Comparison of ENCODE assay signal across 14 cellular contexts in the genomic region with DNA sequence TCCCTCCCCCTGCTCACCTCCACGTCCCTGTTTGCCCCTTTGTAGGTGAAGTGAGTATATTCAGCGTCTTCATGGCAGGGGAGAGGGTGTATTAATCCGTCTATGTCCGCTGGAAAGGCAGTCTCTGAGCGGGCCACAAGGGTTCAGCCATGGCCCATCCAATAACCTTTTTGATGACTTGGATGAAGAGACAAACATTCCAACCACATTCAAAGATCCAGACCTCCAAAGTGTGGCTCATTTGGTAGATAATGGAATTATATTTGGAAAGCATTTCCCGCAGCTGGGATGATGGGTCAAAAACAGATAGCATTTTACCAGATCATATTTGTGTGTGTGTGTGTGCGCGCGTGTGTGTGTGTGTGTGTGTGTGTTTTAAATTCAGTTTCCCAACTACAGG.
"Had no signal": no experiment of that assay in that cellular context is flagged by ENCODE, and none has a peak within 500 bp of the region (broad histone marks: within the 10 kb centered on the region; RNA-seq: fewer than 3 reads in every experiment).

No MANE protein-coding gene starts in this region.

- H3K4me3 Mint-ChIP-seq: activated CD4-positive, alpha-beta memory T cell treated with anti-CD3 and anti-CD28 coated beads, Interleukin-2, amount 10 ng/mL, durations not matched to agents 7 days and 5 days; activated naive CD8-positive, alpha-beta T cell treated with anti-CD3 and anti-CD28 coated beads, Interleukin-2, amount 10 ng/mL, durations not matched to agents 7 days and 5 days; stimulated activated naive B cell treated with anti-CD40 and anti-IgM and Interleukin-4, amounts not matched to agents 10 μg/mL and 1 μg/mL and 100 μg/mL, for 72 hours had no signal

- H3K27me3 Mint-ChIP-seq: stimulated activated naive B cell treated with anti-CD40 and anti-IgM and Interleukin-4, amounts not matched to agents 10 μg/mL and 1 μg/mL and 100 μg/mL, for 72 hours had no signal

- ATAC-seq: gastrocnemius medialis; left lung; stimulated activated naive B cell treated with anti-CD40 and anti-IgM and Interleukin-4, amounts not matched to agents 10 μg/mL and 1 μg/mL and 100 μg/mL, for 72 hours had no signal

- H3K27ac Mint-ChIP-seq: activated CD4-positive, alpha-beta memory T cell treated with anti-CD3 and anti-CD28 coated beads, Interleukin-2, amount 10 ng/mL, durations not matched to agents 7 days and 5 days; activated naive CD8-positive, alpha-beta T cell treated with anti-CD3 and anti-CD28 coated beads, Interleukin-2, amount 10 ng/mL, durations not matched to agents 7 days and 5 days; stimulated activated naive B cell treated with anti-CD40 and anti-IgM and Interleukin-4, amounts not matched to agents 10 μg/mL and 1 μg/mL and 100 μg/mL, for 72 hours had no signal

- H3K27ac ChIP-seq: ascending aorta, esophagus squamous epithelium, heart right ventricle, left lung, spleen, tibial nerve had no signal

- H3K36me3 ChIP-seq: ascending aorta, esophagus squamous epithelium, gastrocnemius medialis, heart right ventricle, left lung, spleen, tibial nerve had no signal

- H3K4me1 ChIP-seq: left lung had no signal

- H3K9me3 Mint-ChIP-seq: activated CD4-positive, alpha-beta memory T cell treated with anti-CD3 and anti-CD28 coated beads, Interleukin-2, amount 10 ng/mL, durations not matched to agents 7 days and 5 days; activated naive CD8-positive, alpha-beta T cell treated with anti-CD3 and anti-CD28 coated beads, Interleukin-2, amount 10 ng/mL, durations not matched to agents 7 days and 5 days; stimulated activated naive B cell treated with anti-CD40 and anti-IgM and Interleukin-4, amounts not matched to agents 10 μg/mL and 1 μg/mL and 100 μg/mL, for 72 hours had no signal

- H3K9me3 ChIP-seq: ascending aorta, esophagus squamous epithelium, gastrocnemius medialis, heart right ventricle, left lung, spleen, tibial nerve had no signal

- H3K4me3 ChIP-seq: ascending aorta, esophagus squamous epithelium, gastrocnemius medialis, heart right ventricle, left lung, spleen, tibial nerve had no signal

- DNase-seq: activated CD4-positive, alpha-beta memory T cell treated with anti-CD3 and anti-CD28 coated beads, Interleukin-2, amount 10 ng/mL, durations not matched to agents 7 days and 5 days; activated CD8-positive, alpha-beta memory T cell treated with anti-CD3 and anti-CD28 coated beads, Interleukin-2, amount 50 U/mL, for 4 hours; activated naive CD8-positive, alpha-beta T cell treated with anti-CD3 and anti-CD28 coated beads, Interleukin-2, amount 10 ng/mL, durations not matched to agents 7 days and 5 days; esophagus squamous epithelium; gastrocnemius medialis; heart right ventricle; islet precursor cell; spleen; stimulated activated CD4-positive, alpha-beta T cell treated with anti-CD3 and anti-CD28 coated beads, Interleukin-1b, Interleukin-23, amount 100 ng/mL, for 48 hours; stimulated activated naive B cell treated with anti-CD40 and anti-IgM and Interleukin-4, amounts not matched to agents 10 μg/mL and 1 μg/mL and 100 μg/mL, for 72 hours; T-helper 9 cell had no signal

- H3K27me3 ChIP-seq: ascending aorta, gastrocnemius medialis, tibial nerve had no signal
